41 cellular contexts compared by ENCODE assay signal in genomic region chr7:134210227-134210626, GRCh38.
"Had no signal": no experiment of that assay in that cellular context is flagged by ENCODE, and none has a peak within 500 bp of the region (broad histone marks: within the 10 kb centered on the region; RNA-seq: fewer than 3 reads in every experiment).

No MANE protein-coding gene starts in this region.

- H3K27ac Mint-ChIP-seq: activated naive CD4-positive, alpha-beta T cell treated with anti-CD3 and anti-CD28 coated beads for 36 hours; activated naive CD4-positive, alpha-beta T cell treated with anti-CD3 and anti-CD28 coated beads, Interleukin-2, amount 10 ng/mL, durations not matched to agents 7 days and 5 days; activated naive CD4-positive, alpha-beta T cell treated with anti-CD3 and anti-CD28 coated beads, Interleukin-2, amount 50 U/mL, for 24 hours; activated naive CD4-positive, alpha-beta T cell treated with anti-CD3 and anti-CD28 coated beads, Interleukin-2, amount 50 U/mL, for 72 hours; activated naive CD8-positive, alpha-beta T cell; activated naive CD8-positive, alpha-beta T cell treated with anti-CD3 and anti-CD28 coated beads for 36 hours; activated naive CD8-positive, alpha-beta T cell treated with anti-CD3 and anti-CD28 coated beads, Interleukin-2, amount 10 ng/mL, durations not matched to agents 7 days and 5 days; activated naive CD8-positive, alpha-beta T cell treated with anti-CD3 and anti-CD28 coated beads, Interleukin-2, amount 50 U/mL, for 24 hours; activated T-cell treated with anti-CD3 and anti-CD28 coated beads, Interleukin-2, amount 50 U/mL, for 24 hours; activated T-cell treated with anti-CD3 and anti-CD28 coated beads, Interleukin-2, amount 50 U/mL, for 72 hours; activated T-helper 1 cell treated with anti-CD3 and anti-CD28 coated beads, Interleukin-12 subunit alpha, Interleukin-12 subunit beta, Interleukin-2, Interleukin-4 antibody, amounts not matched to agents 30 ng/mL and 10 ng/mL and 1 ng/mL, durations not matched to agents 14 hours and 24 hours and 36 hours; activated T-helper 17 cell treated with anti-CD3 and anti-CD28 coated beads, Interleukin-2, amount 50 U/mL, for 72 hours; activated T-helper 2 cell treated with anti-CD3 and anti-CD28 coated beads, Interferon-gamma antibody, Interleukin-2, Interleukin-4, amounts not matched to agents 10 μg/mL and 5 μg/mL and 100 μg/mL, durations not matched to agents 14 hours and 24 hours and 36 hours had no signal

- H3K9me3 ChIP-seq: adrenal gland, ascending aorta, body of pancreas, breast epithelium had no signal

- H3K4me1 ChIP-seq: adrenal gland, ascending aorta, body of pancreas, breast epithelium had no signal

- ATAC-seq: activated naive CD4-positive, alpha-beta T cell treated with anti-CD3 and anti-CD28 coated beads, Interleukin-2, amount 50 U/mL, for 72 hours; activated naive CD8-positive, alpha-beta T cell treated with anti-CD3 and anti-CD28 coated beads, Interleukin-2, amount 50 U/mL, for 24 hours; activated T-cell treated with anti-CD3 and anti-CD28 coated beads, Interleukin-2, amount 50 U/mL, for 4 hours; activated T-cell treated with anti-CD3 and anti-CD28 coated beads, Interleukin-2, amount 50 U/mL, for 72 hours; activated T-helper 17 cell treated with anti-CD3 and anti-CD28 coated beads, Interleukin-2, amount 50 U/mL, for 72 hours; body of pancreas had no signal

- H3K4me1 Mint-ChIP-seq: activated naive CD4-positive, alpha-beta T cell treated with anti-CD3 and anti-CD28 coated beads, Interleukin-2, amount 10 ng/mL, durations not matched to agents 7 days and 5 days; activated naive CD4-positive, alpha-beta T cell treated with anti-CD3 and anti-CD28 coated beads, Interleukin-2, amount 50 U/mL, for 24 hours; activated naive CD8-positive, alpha-beta T cell treated with anti-CD3 and anti-CD28 coated beads for 36 hours; activated naive CD8-positive, alpha-beta T cell treated with anti-CD3 and anti-CD28 coated beads, Interleukin-2, amount 10 ng/mL, durations not matched to agents 7 days and 5 days; activated naive CD8-positive, alpha-beta T cell treated with anti-CD3 and anti-CD28 coated beads, Interleukin-2, amount 50 U/mL, for 24 hours; activated T-helper 17 cell treated with anti-CD3 and anti-CD28 coated beads, Interleukin-2, amount 50 U/mL, for 72 hours; brain; central memory CD8-positive, alpha-beta T cell had no signal

- FAIRE-seq: astrocyte, bronchial epithelial cell had no signal

- H3K4me3 ChIP-seq: adrenal gland, ascending aorta, body of pancreas, breast epithelium, cardiac muscle cell had no signal

- H3K36me3 Mint-ChIP-seq: activated naive CD4-positive, alpha-beta T cell treated with anti-CD3 and anti-CD28 coated beads, Interleukin-2, amount 10 ng/mL, durations not matched to agents 7 days and 5 days; activated naive CD4-positive, alpha-beta T cell treated with anti-CD3 and anti-CD28 coated beads, Interleukin-2, amount 50 U/mL, for 24 hours; activated naive CD4-positive, alpha-beta T cell treated with anti-CD3 and anti-CD28 coated beads, Interleukin-2, amount 50 U/mL, for 72 hours; activated naive CD8-positive, alpha-beta T cell; activated naive CD8-positive, alpha-beta T cell treated with anti-CD3 and anti-CD28 coated beads for 36 hours; activated naive CD8-positive, alpha-beta T cell treated with anti-CD3 and anti-CD28 coated beads, Interleukin-2, amount 10 ng/mL, durations not matched to agents 7 days and 5 days; brain had no signal

- H3K9me3 Mint-ChIP-seq: activated naive CD4-positive, alpha-beta T cell treated with anti-CD3 and anti-CD28 coated beads for 36 hours; activated naive CD4-positive, alpha-beta T cell treated with anti-CD3 and anti-CD28 coated beads, Interleukin-2, amount 10 ng/mL, durations not matched to agents 7 days and 5 days; activated naive CD4-positive, alpha-beta T cell treated with anti-CD3 and anti-CD28 coated beads, Interleukin-2, amount 50 U/mL, for 24 hours; activated naive CD4-positive, alpha-beta T cell treated with anti-CD3 and anti-CD28 coated beads, Interleukin-2, amount 50 U/mL, for 72 hours; activated naive CD8-positive, alpha-beta T cell treated with anti-CD3 and anti-CD28 coated beads for 36 hours; activated naive CD8-positive, alpha-beta T cell treated with anti-CD3 and anti-CD28 coated beads, Interleukin-2, amount 10 ng/mL, durations not matched to agents 7 days and 5 days; activated naive CD8-positive, alpha-beta T cell treated with anti-CD3 and anti-CD28 coated beads, Interleukin-2, amount 50 U/mL, for 24 hours; activated T-cell treated with anti-CD3 and anti-CD28 coated beads, Interleukin-2, amount 50 U/mL, for 24 hours; activated T-cell treated with anti-CD3 and anti-CD28 coated beads, Interleukin-2, amount 50 U/mL, for 4 hours; activated T-cell treated with anti-CD3 and anti-CD28 coated beads, Interleukin-2, amount 50 U/mL, for 72 hours; activated T-helper 1 cell treated with anti-CD3 and anti-CD28 coated beads, Interleukin-12 subunit alpha, Interleukin-12 subunit beta, Interleukin-2, Interleukin-4 antibody, amounts not matched to agents 30 ng/mL and 10 ng/mL and 1 ng/mL, durations not matched to agents 14 hours and 24 hours and 36 hours; activated T-helper 17 cell treated with anti-CD3 and anti-CD28 coated beads, Interleukin-2, amount 50 U/mL, for 72 hours; activated T-helper 2 cell treated with anti-CD3 and anti-CD28 coated beads, Interferon-gamma antibody, Interleukin-2, Interleukin-4, amounts not matched to agents 10 μg/mL and 5 μg/mL and 100 μg/mL, durations not matched to agents 14 hours and 24 hours and 36 hours; brain; central memory CD8-positive, alpha-beta T cell had no signal

- H3K27me3 ChIP-seq: adrenal gland, ascending aorta, body of pancreas, brain microvascular endothelial cell, breast epithelium, cardiac muscle cell had no signal

- H3K36me3 ChIP-seq: adrenal gland, ascending aorta, brain microvascular endothelial cell, breast epithelium, cardiac muscle cell had no signal

- DNase-seq: activated effector memory CD4-positive, alpha-beta T cell treated with anti-CD3 and anti-CD28 coated beads, Interleukin-2, amount 50 U/mL, for 16 hours; activated effector memory CD4-positive, alpha-beta T cell treated with Interleukin-2 at 50 U/mL for 16 hours; activated gamma-delta T cell; activated gamma-delta T cell treated with Interleukin-2 at 50 U/mL for 16 hours; activated naive CD4-positive, alpha-beta T cell; activated naive CD4-positive, alpha-beta T cell treated with anti-CD3 and anti-CD28 coated beads for 36 hours; activated naive CD4-positive, alpha-beta T cell treated with anti-CD3 and anti-CD28 coated beads, Interleukin-2, amount 10 ng/mL, durations not matched to agents 7 days and 5 days; activated naive CD4-positive, alpha-beta T cell treated with anti-CD3 and anti-CD28 coated beads, Interleukin-2, amount 50 U/mL, for 16 hours; activated naive CD4-positive, alpha-beta T cell treated with Interleukin-2 at 50 U/mL for 16 hours; activated naive CD8-positive, alpha-beta T cell treated with anti-CD3 and anti-CD28 coated beads for 36 hours; activated naive CD8-positive, alpha-beta T cell treated with anti-CD3 and anti-CD28 coated beads, Interleukin-2, amount 10 ng/mL, durations not matched to agents 7 days and 5 days; activated naive CD8-positive, alpha-beta T cell treated with anti-CD3 and anti-CD28 coated beads, Interleukin-2, amount 50 U/mL, for 24 hours; activated T-cell treated with anti-CD3 and anti-CD28 coated beads for 4 hours; activated T-cell treated with anti-CD3 and anti-CD28 coated beads, Interleukin-2, amount 50 U/mL, for 1 hour; activated T-cell treated with anti-CD3 and anti-CD28 coated beads, Interleukin-2, amount 50 U/mL, for 24 hours; activated T-cell treated with anti-CD3 and anti-CD28 coated beads, Interleukin-2, amount 50 U/mL, for 4 hours; activated T-cell treated with anti-CD3 and anti-CD28 coated beads, Interleukin-2, amount 50 U/mL, for 48 hours; activated T-cell treated with anti-CD3 and anti-CD28 coated beads, Interleukin-2, amount 50 U/mL, for 72 hours; adrenal gland; amniotic stem cell; amygdala; anterior cingulate cortex; aorta; body of pancreas; brain microvascular endothelial cell; caudate nucleus; central memory CD4-positive, alpha-beta T cell; cerebellar nuclear complex had no signal

- H3K27ac ChIP-seq: adrenal gland, ascending aorta, body of pancreas, brain microvascular endothelial cell, breast epithelium, cardiac muscle cell had no signal

- H3K4me3 Mint-ChIP-seq: activated naive CD4-positive, alpha-beta T cell treated with anti-CD3 and anti-CD28 coated beads for 36 hours; activated naive CD4-positive, alpha-beta T cell treated with anti-CD3 and anti-CD28 coated beads, Interleukin-2, amount 10 ng/mL, durations not matched to agents 7 days and 5 days; activated naive CD4-positive, alpha-beta T cell treated with anti-CD3 and anti-CD28 coated beads, Interleukin-2, amount 50 U/mL, for 24 hours; activated naive CD8-positive, alpha-beta T cell; activated naive CD8-positive, alpha-beta T cell treated with anti-CD3 and anti-CD28 coated beads for 36 hours; activated naive CD8-positive, alpha-beta T cell treated with anti-CD3 and anti-CD28 coated beads, Interleukin-2, amount 10 ng/mL, durations not matched to agents 7 days and 5 days; activated naive CD8-positive, alpha-beta T cell treated with anti-CD3 and anti-CD28 coated beads, Interleukin-2, amount 50 U/mL, for 24 hours; activated T-cell treated with anti-CD3 and anti-CD28 coated beads, Interleukin-2, amount 50 U/mL, for 24 hours; activated T-cell treated with anti-CD3 and anti-CD28 coated beads, Interleukin-2, amount 50 U/mL, for 4 hours; activated T-cell treated with anti-CD3 and anti-CD28 coated beads, Interleukin-2, amount 50 U/mL, for 72 hours; activated T-helper 1 cell treated with anti-CD3 and anti-CD28 coated beads, Interleukin-12 subunit alpha, Interleukin-12 subunit beta, Interleukin-2, Interleukin-4 antibody, amounts not matched to agents 30 ng/mL and 10 ng/mL and 1 ng/mL, durations not matched to agents 14 hours and 24 hours and 36 hours; activated T-helper 17 cell treated with anti-CD3 and anti-CD28 coated beads, Interleukin-2, amount 50 U/mL, for 72 hours; brain; central memory CD8-positive, alpha-beta T cell had no signal
